Comparison of ENCODE assay signal across 1 cellular context in the genomic region with DNA sequence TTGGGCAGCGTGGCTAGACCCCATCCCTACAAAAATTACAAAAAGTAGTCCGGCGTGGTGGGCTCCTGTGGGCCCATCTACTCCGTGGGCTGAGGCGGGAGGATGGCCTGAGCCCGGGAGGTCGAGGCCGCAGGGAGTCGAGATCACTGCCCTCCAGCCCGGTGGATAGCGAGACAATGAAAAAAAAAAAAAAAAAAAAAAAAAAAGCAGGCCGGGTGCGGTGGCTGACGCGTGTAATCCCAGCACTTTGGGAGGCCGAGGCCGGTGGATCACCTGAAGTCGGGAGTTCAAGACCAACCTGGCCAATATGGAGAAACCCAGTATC.
TF ChIP-seq lines count a peak whose summit lies in the region.

No MANE protein-coding gene starts in this region.

TF ChIP-seq in GM12878, 131 proteins besides CTCF, POLR2A, EP300 and RAD21 (continued from another document):
- TF ChIP-seq, protein P1, sequence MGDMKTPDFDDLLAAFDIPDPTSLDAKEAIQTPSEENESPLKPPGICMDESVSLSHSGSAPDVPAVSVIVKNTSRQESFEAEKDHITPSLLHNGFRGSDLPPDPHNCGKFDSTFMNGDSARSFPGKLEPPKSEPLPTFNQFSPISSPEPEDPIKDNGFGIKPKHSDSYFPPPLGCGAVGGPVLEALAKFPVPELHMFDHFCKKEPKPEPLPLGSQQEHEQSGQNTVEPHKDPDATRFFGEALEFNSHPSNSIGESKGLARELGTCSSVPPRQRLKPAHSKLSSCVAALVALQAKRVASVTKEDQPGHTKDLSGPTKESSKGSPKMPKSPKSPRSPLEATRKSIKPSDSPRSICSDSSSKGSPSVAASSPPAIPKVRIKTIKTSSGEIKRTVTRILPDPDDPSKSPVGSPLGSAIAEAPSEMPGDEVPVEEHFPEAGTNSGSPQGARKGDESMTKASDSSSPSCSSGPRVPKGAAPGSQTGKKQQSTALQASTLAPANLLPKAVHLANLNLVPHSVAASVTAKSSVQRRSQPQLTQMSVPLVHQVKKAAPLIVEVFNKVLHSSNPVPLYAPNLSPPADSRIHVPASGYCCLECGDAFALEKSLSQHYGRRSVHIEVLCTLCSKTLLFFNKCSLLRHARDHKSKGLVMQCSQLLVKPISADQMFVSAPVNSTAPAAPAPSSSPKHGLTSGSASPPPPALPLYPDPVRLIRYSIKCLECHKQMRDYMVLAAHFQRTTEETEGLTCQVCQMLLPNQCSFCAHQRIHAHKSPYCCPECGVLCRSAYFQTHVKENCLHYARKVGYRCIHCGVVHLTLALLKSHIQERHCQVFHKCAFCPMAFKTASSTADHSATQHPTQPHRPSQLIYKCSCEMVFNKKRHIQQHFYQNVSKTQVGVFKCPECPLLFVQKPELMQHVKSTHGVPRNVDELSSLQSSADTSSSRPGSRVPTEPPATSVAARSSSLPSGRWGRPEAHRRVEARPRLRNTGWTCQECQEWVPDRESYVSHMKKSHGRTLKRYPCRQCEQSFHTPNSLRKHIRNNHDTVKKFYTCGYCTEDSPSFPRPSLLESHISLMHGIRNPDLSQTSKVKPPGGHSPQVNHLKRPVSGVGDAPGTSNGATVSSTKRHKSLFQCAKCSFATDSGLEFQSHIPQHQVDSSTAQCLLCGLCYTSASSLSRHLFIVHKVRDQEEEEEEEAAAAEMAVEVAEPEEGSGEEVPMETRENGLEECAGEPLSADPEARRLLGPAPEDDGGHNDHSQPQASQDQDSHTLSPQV (IDR thresholded peaks at IDR 0.05), result no peak
- TF ChIP-seq HDAC6 (IDR thresholded peaks at IDR 0.05; ENCODE audit: unreplicated experiment) (no peak), CBX3 (IDR thresholded peaks at IDR 0.05; ENCODE audit: borderline replicate concordance, low read depth) (no peak), CREM (IDR thresholded peaks at IDR 0.05; ENCODE audit: low read depth) (no peak), POU2F2 (IDR thresholded peaks at IDR 0.05; ENCODE audit: borderline replicate concordance, low read depth, low read length) (no peak), ASH2L (IDR thresholded peaks at IDR 0.05; ENCODE audit: borderline replicate concordance, low read depth) (no peak), KLF5 (IDR thresholded peaks at IDR 0.05; ENCODE audit: partially characterized antibody) (no peak), EED (IDR thresholded peaks at IDR 0.05; ENCODE audit: low read depth) (no peak), BRCA1 (IDR thresholded peaks at IDR 0.05; ENCODE audit: low read depth, low read length) (no peak), ZNF207 (IDR thresholded peaks at IDR 0.05; ENCODE audit: borderline replicate concordance) (no peak), KAT2A (conservative IDR thresholded peaks at IDR 0.05; ENCODE audit: control insufficient read depth, low read depth, low read length) (no peak), SREBF1 (IDR thresholded peaks at IDR 0.05; ENCODE audit: low read length) (no peak)
- TF ChIP-seq, protein P2, sequence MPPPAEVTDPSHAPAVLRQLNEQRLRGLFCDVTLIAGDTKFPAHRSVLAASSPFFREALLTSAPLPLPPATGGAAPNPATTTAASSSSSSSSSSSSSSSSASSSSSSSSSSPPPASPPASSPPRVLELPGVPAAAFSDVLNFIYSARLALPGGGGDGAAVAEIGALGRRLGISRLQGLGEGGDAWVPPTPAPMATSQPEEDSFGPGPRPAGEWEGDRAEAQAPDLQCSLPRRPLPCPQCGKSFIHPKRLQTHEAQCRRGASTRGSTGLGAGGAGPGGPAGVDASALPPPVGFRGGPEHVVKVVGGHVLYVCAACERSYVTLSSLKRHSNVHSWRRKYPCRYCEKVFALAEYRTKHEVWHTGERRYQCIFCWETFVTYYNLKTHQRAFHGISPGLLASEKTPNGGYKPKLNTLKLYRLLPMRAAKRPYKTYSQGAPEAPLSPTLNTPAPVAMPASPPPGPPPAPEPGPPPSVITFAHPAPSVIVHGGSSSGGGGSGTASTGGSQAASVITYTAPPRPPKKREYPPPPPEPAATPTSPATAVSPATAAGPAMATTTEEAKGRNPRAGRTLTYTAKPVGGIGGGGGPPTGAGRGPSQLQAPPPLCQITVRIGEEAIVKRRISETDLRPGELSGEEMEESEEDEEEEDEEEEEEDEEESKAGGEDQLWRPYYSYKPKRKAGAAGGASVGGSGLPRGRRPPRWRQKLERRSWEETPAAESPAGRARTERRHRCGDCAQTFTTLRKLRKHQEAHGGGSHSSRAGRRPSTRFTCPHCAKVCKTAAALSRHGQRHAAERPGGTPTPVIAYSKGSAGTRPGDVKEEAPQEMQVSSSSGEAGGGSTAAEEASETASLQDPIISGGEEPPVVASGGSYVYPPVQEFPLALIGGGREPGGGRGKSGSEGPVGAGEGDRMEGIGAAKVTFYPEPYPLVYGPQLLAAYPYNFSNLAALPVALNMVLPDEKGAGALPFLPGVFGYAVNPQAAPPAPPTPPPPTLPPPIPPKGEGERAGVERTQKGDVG (CRISPR knock-in tag; IDR thresholded peaks at IDR 0.05), result no peak
